In genomic region chr3:124854027-124854426, GRCh38 we compare ENCODE assay signal across 12 cellular contexts.
"Had no signal": no experiment of that assay in that cellular context is flagged by ENCODE, and none has a peak within 500 bp of the region (broad histone marks: within the 10 kb centered on the region; RNA-seq: fewer than 3 reads in every experiment).

No MANE protein-coding gene starts in this region.

- H3K4me1 Mint-ChIP-seq: central memory CD8-positive, alpha-beta T cell had no signal

- H3K4me3 ChIP-seq: suprapubic skin had no signal

- H3K27ac Mint-ChIP-seq: activated CD4-positive, alpha-beta memory T cell treated with anti-CD3 and anti-CD28 coated beads for 36 hours; nephron had no signal

- DNase-seq: activated CD4-positive, alpha-beta memory T cell treated with anti-CD3 and anti-CD28 coated beads for 36 hours; activated naive CD4-positive, alpha-beta T cell; hypothalamus; kidney glomerular epithelial cell; mesendoderm; occipital lobe; stimulated activated CD4-positive, alpha-beta T cell treated with anti-CD3 and anti-CD28 coated beads, Interleukin-12 subunit alpha, Interleukin-12 subunit beta, amount 100 ng/mL, for 4 hours; stimulated activated naive CD4-positive, alpha-beta T cell treated with Interleukin-2 at 50 U/mL for 16 hours; T-helper 9 cell had no signal

- H3K9me3 Mint-ChIP-seq: activated CD4-positive, alpha-beta memory T cell treated with anti-CD3 and anti-CD28 coated beads for 36 hours; central memory CD8-positive, alpha-beta T cell; nephron had no signal

- H3K27ac ChIP-seq: suprapubic skin had no signal

- H3K4me3 Mint-ChIP-seq: activated CD4-positive, alpha-beta memory T cell treated with anti-CD3 and anti-CD28 coated beads for 36 hours; central memory CD8-positive, alpha-beta T cell; nephron had no signal

- H3K27me3 ChIP-seq: suprapubic skin had no signal

- H3K36me3 Mint-ChIP-seq: activated CD4-positive, alpha-beta memory T cell treated with anti-CD3 and anti-CD28 coated beads for 36 hours had no signal

- H3K9me3 ChIP-seq: suprapubic skin had no signal
